1 cellular context compared by ENCODE assay signal in the genomic region with DNA sequence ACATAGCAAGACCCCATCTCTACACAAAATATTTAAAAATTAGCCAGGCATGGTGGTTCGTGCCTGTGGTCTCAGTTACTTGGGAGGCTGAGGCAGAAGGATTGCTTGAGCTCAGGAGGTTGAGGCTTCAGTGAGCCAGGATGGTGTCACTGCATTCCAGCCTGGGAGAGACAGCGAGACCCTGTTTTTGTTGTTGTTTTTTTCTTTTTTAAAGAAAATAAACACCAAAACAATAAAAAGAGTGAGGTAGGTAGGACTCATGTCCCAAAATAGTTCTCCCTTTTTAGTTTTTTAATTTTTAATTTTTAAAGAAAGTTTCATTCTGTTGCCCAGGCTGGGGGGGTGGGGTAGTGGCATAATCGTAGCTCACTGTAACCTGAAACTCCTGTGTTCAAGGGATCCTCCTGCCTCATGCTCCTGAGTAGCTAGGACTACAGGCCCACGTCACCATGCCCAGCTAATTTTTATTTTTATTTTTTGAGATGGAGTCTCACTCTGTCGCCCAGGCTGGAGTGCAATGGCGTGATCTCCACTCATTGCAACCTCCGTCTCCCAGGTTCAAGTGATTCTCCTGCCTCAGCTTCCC.
TF ChIP-seq lines count a peak whose summit lies in the region.

No MANE protein-coding gene starts in this region.

TF ChIP-seq in K562, 482 proteins besides CTCF, POLR2A, EP300 and RAD21:
- TF ChIP-seq KDM1A (IDR thresholded peaks at IDR 0.05) (0 out of 4 replicates have a peak, but pooled peaks of 1 of the 2 experiments have one; percentile 0), MLLT1 (IDR thresholded peaks at IDR 0.05) (peak in 1 of 2 experiments; percentile 9; a peak in 1 of 4 replicates), ZNF253 (CRISPR knock-in tag; conservative IDR thresholded peaks at IDR 0.05) (no peak), ZNF121 (CRISPR knock-in tag; conservative IDR thresholded peaks at IDR 0.05) (peak; percentile 40; the same call in 1 of the 2 replicates), ZNF592 (IDR thresholded peaks at IDR 0.05) (peak; percentile 24; the same call in 1 of the 2 replicates), PML (IDR thresholded peaks at IDR 0.05; ENCODE audit: low read length) (no peak), JUNB (CRISPR knock-in tag; conservative IDR thresholded peaks at IDR 0.05) (no peak), TAF15 (IDR thresholded peaks at IDR 0.05; ENCODE audit: low read depth, low read length) (no peak), HNRNPUL1 (IDR thresholded peaks at IDR 0.05; ENCODE audit: low read length) (no peak), ZNF316 (IDR thresholded peaks at IDR 0.05) (no peak)
- TF ChIP-seq, protein P1, sequence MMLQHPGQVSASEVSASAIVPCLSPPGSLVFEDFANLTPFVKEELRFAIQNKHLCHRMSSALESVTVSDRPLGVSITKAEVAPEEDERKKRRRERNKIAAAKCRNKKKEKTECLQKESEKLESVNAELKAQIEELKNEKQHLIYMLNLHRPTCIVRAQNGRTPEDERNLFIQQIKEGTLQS (IDR thresholded peaks at IDR 0.05) = peak; percentile 6; the same call in 1 of the 2 replicates
- TF ChIP-seq, protein P1 (CRISPR knock-in tag; conservative IDR thresholded peaks at IDR 0.05) = no peak
TF ChIP-seq in K562: peak in this region for 5.
